Comparison of ENCODE assay signal across 8 cellular contexts in the genomic region with DNA sequence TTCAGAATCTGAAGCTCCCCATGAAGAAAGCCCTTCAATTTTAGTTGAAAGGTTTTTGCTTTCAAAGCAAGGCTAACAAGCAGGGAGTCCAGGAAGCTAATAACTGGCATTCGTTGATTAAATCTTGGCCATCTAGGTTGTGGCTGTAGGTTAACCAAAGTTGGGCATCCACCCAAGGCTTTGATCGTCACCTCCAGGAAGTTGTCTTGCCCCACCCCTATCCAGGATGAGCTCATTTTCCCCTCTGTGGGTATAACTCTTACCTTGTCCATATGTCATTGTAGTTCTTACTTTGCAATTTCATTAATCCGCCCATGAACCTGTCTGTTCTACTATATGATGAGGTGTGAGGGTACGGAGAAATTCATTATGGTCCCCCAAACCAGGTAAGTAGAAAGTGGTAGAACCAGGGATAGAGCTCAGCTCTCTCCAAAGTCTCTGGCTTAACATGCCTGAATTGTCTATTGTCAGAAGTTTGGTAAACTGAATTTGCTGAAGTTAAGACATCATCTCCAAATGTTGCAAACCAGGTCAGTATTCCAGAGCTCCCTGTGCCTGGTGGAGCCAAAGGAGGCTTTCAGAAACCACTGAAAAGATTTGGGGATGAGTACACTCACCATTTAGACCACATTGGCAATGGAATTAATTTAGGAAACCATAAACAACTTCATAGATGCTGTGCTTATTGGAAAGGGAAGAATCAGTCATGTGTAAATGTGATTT.
DNase-seq lines count a peak whose midpoint lies in the region; ATAC-seq, FAIRE-seq and TF ChIP-seq lines count a peak whose summit lies in the region.

No MANE protein-coding gene starts in this region.

- 45 to 66% (median 50%) methylated on average over 4 of the region's 4 CpGs for WGBS in small intestine, 3 donors

- CTCF ChIA-PET in A673 (lab: Charles Lee), result no interaction called here

- H3K27ac ChIP-seq in DND-41 (ENCODE audit: low read length) (peak overlapping the region; percentile 43), small intestine (ENCODE audit: low read depth in 1 of 2, low read length in 1 of 2) (no peak overlapping the region), A673 (ENCODE audit: low read depth, low read length, poor library complexity, severe bottlenecking) (no peak overlapping the region)

- peak; percentile 81 for DNase-seq in DND-41
- DNase-seq in T1000 (lab: John Stamatoyannopoulos, UW), result peak; percentile 42
- peak; percentile 82 for DNase-seq in astrocyte of the cerebellum (ENCODE audit: low read depth)
- peak; percentile 65 for DNase-seq in small intestine
- DNase-seq in NCI-H2227 treated with DMSO at 0.1 percent for 48 hours (lab: John Stamatoyannopoulos, UW), result no peak
- no peak for DNase-seq in A673 (ENCODE audit: low spot score)

- no peaks in the 10 kb centered on the region for H3K9me3 ChIP-seq in DND-41 (ENCODE audit: insufficient read depth, low read length, severe bottlenecking)
- no peaks in the 10 kb centered on the region for H3K9me3 ChIP-seq in small intestine (ENCODE audit: control insufficient read depth, low read depth)
- no peaks in the 10 kb centered on the region for H3K9me3 ChIP-seq in A673 (ENCODE audit: low read depth, low read length, poor library complexity, severe bottlenecking)

- no peak overlapping the region for H3K4me3 ChIP-seq in DND-41 (ENCODE audit: low read depth in 1 of 2, low read length in 2 of 2)
- H3K4me3 ChIP-seq in astrocyte of the cerebellum (ENCODE audit: low read depth, low read length), result no peak overlapping the region
- H3K4me3 ChIP-seq in small intestine (ENCODE audit: low read depth in 1 of 2, low read length in 2 of 2), result no peak overlapping the region
- no peak overlapping the region for H3K4me3 ChIP-seq in A673 (ENCODE audit: low read depth, low read length, poor library complexity, severe bottlenecking)

- in situ Hi-C loops in astrocyte of the cerebellum (cut with HindIII; ENCODE audit: low sequenced_read_pairs), result no loop called here

- POLR2A ChIA-PET in A673 (lab: Charles Lee; ENCODE audit: low non-redundant PET), result no interaction called here

- H3K9ac ChIP-seq in DND-41 (ENCODE audit: low read depth, low read length), result no peak overlapping the region

- intact Hi-C loops in A673 (cut with micrococcal nuclease; ENCODE audit: unreplicated experiment), result loop anchor here (5.0 kb wide), 1 partner anchor 156 kb away; no protein-coding TSS in a partner anchor

- ATAC-seq in DND-41 (ENCODE audit: insufficient read depth, low read depth) (peak; percentile 86), HG03280 (IDR thresholded peaks at IDR 0.05; ENCODE audit: unreplicated experiment) (no peak), HG03095 (IDR thresholded peaks at IDR 0.05; ENCODE audit: unreplicated experiment) (no peak)

- H3K79me2 ChIP-seq in DND-41 (ENCODE audit: insufficient read depth, low read length), result no peaks in the 10 kb centered on the region

- H4K20me1 ChIP-seq in DND-41 (ENCODE audit: insufficient read depth, low read length), result no peaks in the 10 kb centered on the region

- no peak for FAIRE-seq in small intestine (lab: Jason Lieb, UNC)

- no peak overlapping the region for H2AFZ ChIP-seq in DND-41 (ENCODE audit: low read depth, low read length)

- no peaks in the 10 kb centered on the region for H3K27me3 ChIP-seq in DND-41 (ENCODE audit: insufficient read depth, low read length, poor library complexity)
- no peaks in the 10 kb centered on the region for H3K27me3 ChIP-seq in small intestine (ENCODE audit: control insufficient read depth in 2 of 2, insufficient read depth in 2 of 2, low read length in 2 of 2)
- H3K27me3 ChIP-seq in A673 (replicated peaks; ENCODE audit: insufficient read depth, low read depth, low read length, poor library complexity), result peaks cover 28% of the 10 kb centered on the region

- H3K4me1 ChIP-seq in DND-41 (ENCODE audit: insufficient read depth, low read length), result peaks cover 30% of the 10 kb centered on the region
- peaks cover 0 to 6% of the 10 kb centered on the region in 2 donors for H3K4me1 ChIP-seq in small intestine (ENCODE audit: control insufficient read depth in 2 of 2, insufficient read depth in 1 of 2, low read depth in 1 of 2, low read length in 1 of 2)
- no peaks in the 10 kb centered on the region for H3K4me1 ChIP-seq in A673 (ENCODE audit: insufficient read depth, low read length, poor library complexity, severe bottlenecking)

- TF ChIP-seq CTCF in DND-41 (IDR thresholded peaks at IDR 0.05; ENCODE audit: borderline replicate concordance, extremely low read depth, low read length, poor library complexity, severe bottlenecking) (no peak), astrocyte of the cerebellum (IDR thresholded peaks at IDR 0.05; ENCODE audit: low read depth, low read length, missing control alignments) (no peak), A673 (conservative IDR thresholded peaks at IDR 0.05; ENCODE audit: low read depth, low read length) (no peak)

- no TSS peak for BruUV-seq in A673 (replicated peaks; lab: Mats Ljungman, UMichigan)

- H3K36me3 ChIP-seq in DND-41 (ENCODE audit: insufficient read depth, low read length) (peaks cover 1% of the 10 kb centered on the region; the same call in 1 of the 2 replicates), small intestine (ENCODE audit: control insufficient read depth in 2 of 2, insufficient read depth in 2 of 2, low read length in 2 of 2) (peaks cover 0 to 2% of the 10 kb centered on the region in 2 donors), A673 (ENCODE audit: insufficient read depth, low read length, poor library complexity, severe bottlenecking) (no peaks in the 10 kb centered on the region)

- H3K4me2 ChIP-seq in DND-41 (ENCODE audit: insufficient read depth, low read length), result no peak overlapping the region

Comparison
In these comparisons a context has a peak if more than half of its experiments do, and no peak if none do; other contexts are left out.
1. DNase-seq: peak in DND-41 (single experiment), T1000 (single experiment), astrocyte of the cerebellum (single experiment) and small intestine (single experiment); none in NCI-H2227 treated with DMSO at 0.1 percent for 48 hours (single experiment) and A673 (single experiment).